Comparison of ENCODE assay signal across 22 cellular contexts in the genomic region with DNA sequence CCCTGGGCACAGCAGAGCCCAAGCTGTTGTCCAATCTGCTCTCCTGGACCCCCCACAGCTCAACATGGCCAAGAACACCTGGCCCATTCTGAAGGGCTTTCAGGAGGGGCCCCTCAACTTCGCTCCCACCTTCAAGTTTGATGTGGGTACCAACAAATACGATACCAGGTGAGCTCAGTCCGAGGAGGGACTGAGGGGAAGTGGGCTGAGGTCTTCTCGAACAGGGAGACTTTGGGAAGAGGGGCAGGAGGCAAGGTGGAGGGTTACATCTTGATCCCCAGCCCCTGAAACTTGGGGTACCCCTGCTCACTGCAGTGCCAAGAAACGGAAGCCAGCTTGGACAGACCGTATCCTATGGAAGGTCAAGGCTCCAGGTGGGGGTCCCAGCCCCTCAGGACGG. TPM values are rescaled to one million over a fixed set of nuclear protein-coding genes. Genes with fewer than 3 reads are reported as not detected.
"Had no signal": no experiment of that assay in that cellular context is flagged by ENCODE, and none has a peak within 500 bp of the region (broad histone marks: within the 10 kb centered on the region; RNA-seq: fewer than 3 reads in every experiment).

No MANE protein-coding gene starts in this region.

- H3K4me3 ChIP-seq: coronary artery, heart right ventricle, prostate gland, testis had no signal

- H3K36me3 ChIP-seq: prostate gland had no signal

- H3K27me3 ChIP-seq: heart right ventricle, testis had no signal

- H3K9me3 ChIP-seq: heart right ventricle, prostate gland, testis had no signal

- H3K27ac ChIP-seq: coronary artery, epithelial cell of prostate, heart right ventricle, prostate gland, testis had no signal

- H3K4me1 ChIP-seq: testis had no signal

- DNase-seq: activated CD4-positive, alpha-beta T cell treated with anti-CD3 and anti-CD28 coated beads for 4 hours; activated CD4-positive, alpha-beta T cell treated with anti-CD3 and anti-CD28 coated beads, Interleukin-2, amount 50 U/mL, for 48 hours; activated CD4-positive, CD25-positive, alpha-beta regulatory T cell; activated naive CD4-positive, alpha-beta T cell treated with Interleukin-2 at 50 U/mL for 16 hours; activated naive CD8-positive, alpha-beta T cell treated with anti-CD3 and anti-CD28 coated beads for 36 hours; activated T-cell treated with anti-CD3 and anti-CD28 coated beads, Interleukin-2, amount 50 U/mL, for 48 hours; central memory CD4-positive, alpha-beta T cell; heart right ventricle; mesenchymal stem cell; occipital lobe; stimulated activated CD4-positive, alpha-beta T cell treated with anti-CD3 and anti-CD28 coated beads, Interleukin-4, amount 100 ng/mL, for 1 hour; stimulated activated naive CD4-positive, alpha-beta T cell; T-helper 17 cell; testis had no signal

- ATAC-seq: heart right ventricle, left colon, T-helper 17 cell had no signal

RNA-seq across cellular contexts. Expression of a gene that starts 5.4 kb away (rescaled TPM):
- total RNA-seq: mononuclear cell had no signal

RNA-seq across cellular contexts. Expression of a gene that starts 12.2 kb away (rescaled TPM):
- total RNA-seq: activated CD8-positive, alpha-beta memory T cell treated with anti-CD3 and anti-CD28 coated beads for 36 hours; activated naive CD8-positive, alpha-beta T cell treated with anti-CD3 and anti-CD28 coated beads for 36 hours; astrocyte; heart right ventricle; mononuclear cell; occipital lobe; T-helper 17 cell had no signal
- polyA plus RNA-seq: neural cell had no signal
